20 cellular contexts compared by ENCODE assay signal in genomic region chr1:116916533-116917460, GRCh38. TPM values are rescaled to one million over a fixed set of nuclear protein-coding genes. Genes with fewer than 3 reads are reported as not detected.
A peak's percentile ranks its signal among the peaks of the same experiment; 100 is the strongest.
DNase-seq lines count a peak whose midpoint lies in the region; ATAC-seq and TF ChIP-seq lines count a peak whose summit lies in the region.
"Had no signal": no experiment of that assay in that cellular context is flagged by ENCODE, and none has a peak within 500 bp of the region (broad histone marks: within the 10 kb centered on the region; RNA-seq: fewer than 3 reads in every experiment).

No MANE protein-coding gene starts in this region.

- peaks cover 10% of the 10 kb centered on the region for H3K4me1 ChIP-seq in upper lobe of right lung

- CTCF ChIA-PET in activated CD4-positive, alpha-beta memory T cell treated with anti-CD3 and anti-CD28 coated beads, Interleukin-2, amount 10 ng/mL, durations not matched to agents 7 days and 5 days (lab: Charles Lee), result interaction anchor here (0.6 kb wide), 1 partner anchor 192 kb away, joined by 3 read pairs; no protein-coding TSS in a partner anchor

- POLR2A ChIA-PET in activated CD4-positive, alpha-beta memory T cell treated with anti-CD3 and anti-CD28 coated beads, Interleukin-2, amount 10 ng/mL, durations not matched to agents 7 days and 5 days (lab: Charles Lee), result no interaction called here

- H3K4me3 Mint-ChIP-seq in activated T-cell treated with anti-CD3 and anti-CD28 coated beads, Interleukin-2, amount 50 U/mL, for 72 hours, result no peak overlapping the region
- no peak overlapping the region for H3K4me3 Mint-ChIP-seq in activated CD4-positive, alpha-beta memory T cell treated with anti-CD3 and anti-CD28 coated beads, Interleukin-2, amount 10 ng/mL, durations not matched to agents 7 days and 5 days
- H3K4me3 Mint-ChIP-seq: activated CD4-positive, alpha-beta T cell treated with anti-CD3 and anti-CD28 coated beads, Interleukin-2, amount 10 ng/mL, durations not matched to agents 7 days and 5 days had no signal

- H3K27ac Mint-ChIP-seq in activated T-cell treated with anti-CD3 and anti-CD28 coated beads, Interleukin-2, amount 50 U/mL, for 72 hours, result no peak overlapping the region
- H3K27ac Mint-ChIP-seq in activated CD4-positive, alpha-beta memory T cell treated with anti-CD3 and anti-CD28 coated beads, Interleukin-2, amount 10 ng/mL, durations not matched to agents 7 days and 5 days, result no peak overlapping the region
- H3K27ac Mint-ChIP-seq: activated CD4-positive, alpha-beta T cell treated with anti-CD3 and anti-CD28 coated beads, Interleukin-2, amount 10 ng/mL, durations not matched to agents 7 days and 5 days; progenitor cell of endocrine pancreas had no signal

- H3K4me3 ChIP-seq in fibroblast of pulmonary artery (replicated peaks; ENCODE audit: low read depth, low read length), result no peak overlapping the region
- H3K4me3 ChIP-seq in upper lobe of right lung, result no peak overlapping the region
- H3K4me3 ChIP-seq: testis had no signal

- no peaks in the 10 kb centered on the region for H3K36me3 ChIP-seq in upper lobe of right lung

- no peak for DNase-seq in activated T-cell treated with anti-CD3 and anti-CD28 coated beads, Interleukin-2, amount 50 U/mL, for 72 hours
- DNase-seq in activated T-cell treated with anti-CD3 and anti-CD28 coated beads for 4 hours (no peak), fibroblast of pulmonary artery (ENCODE audit: low read depth) (peak; percentile 33), medulla oblongata (ENCODE audit: extremely low spot score) (peak; percentile 73), upper lobe of right lung (no peak)
- no peak for DNase-seq in activated CD4-positive, alpha-beta memory T cell treated with anti-CD3 and anti-CD28 coated beads, Interleukin-2, amount 10 ng/mL, durations not matched to agents 7 days and 5 days
- DNase-seq: activated CD4-positive, alpha-beta T cell treated with anti-CD3 and anti-CD28 coated beads, Interleukin-2, amount 10 ng/mL, durations not matched to agents 7 days and 5 days; activated T-cell treated with anti-CD3 and anti-CD28 coated beads, Interleukin-2, amount 50 U/mL, for 48 hours; cerebellar nuclear complex; DMS53; NCI-H1417 treated with DMSO at 0.1 percent for 48 hours; NCI-H510A treated with DMSO at 0.1 percent for 48 hours; SK-N-SH; testis had no signal

- no peaks in the 10 kb centered on the region for H3K27me3 Mint-ChIP-seq in activated T-cell treated with anti-CD3 and anti-CD28 coated beads, Interleukin-2, amount 50 U/mL, for 72 hours (ENCODE audit: low read depth)
- no peaks in the 10 kb centered on the region for H3K27me3 Mint-ChIP-seq in activated CD4-positive, alpha-beta memory T cell treated with anti-CD3 and anti-CD28 coated beads, Interleukin-2, amount 10 ng/mL, durations not matched to agents 7 days and 5 days
- H3K27me3 Mint-ChIP-seq: activated CD4-positive, alpha-beta T cell treated with anti-CD3 and anti-CD28 coated beads, Interleukin-2, amount 10 ng/mL, durations not matched to agents 7 days and 5 days; progenitor cell of endocrine pancreas had no signal

- peak; percentile 24 to 38 for ATAC-seq in activated T-cell treated with anti-CD3 and anti-CD28 coated beads, Interleukin-2, amount 50 U/mL, for 72 hours (replicated peaks in 1 of 2)
- peak; percentile 69 for ATAC-seq in upper lobe of right lung
- no peak for ATAC-seq in GM19397 (IDR thresholded peaks at IDR 0.05; ENCODE audit: unreplicated experiment)
- no peak for ATAC-seq in HG02852 (IDR thresholded peaks at IDR 0.05; ENCODE audit: unreplicated experiment)

- TF ChIP-seq CTCF in fibroblast of pulmonary artery (IDR thresholded peaks at IDR 0.05; ENCODE audit: low read length, missing control alignments) (no peak), upper lobe of right lung (IDR thresholded peaks at IDR 0.05) (no peak)

- no peaks in the 10 kb centered on the region for H3K36me3 Mint-ChIP-seq in activated T-cell treated with anti-CD3 and anti-CD28 coated beads, Interleukin-2, amount 50 U/mL, for 72 hours (ENCODE audit: insufficient read depth in 2 of 2)
- H3K36me3 Mint-ChIP-seq in activated CD4-positive, alpha-beta memory T cell treated with anti-CD3 and anti-CD28 coated beads, Interleukin-2, amount 10 ng/mL, durations not matched to agents 7 days and 5 days (ENCODE audit: low read depth), result no peaks in the 10 kb centered on the region

- peaks cover 26% of the 10 kb centered on the region for H3K4me1 Mint-ChIP-seq in activated T-cell treated with anti-CD3 and anti-CD28 coated beads, Interleukin-2, amount 50 U/mL, for 72 hours (ENCODE audit: low read depth)
- peaks cover 11% of the 10 kb centered on the region for H3K4me1 Mint-ChIP-seq in activated CD4-positive, alpha-beta memory T cell treated with anti-CD3 and anti-CD28 coated beads, Interleukin-2, amount 10 ng/mL, durations not matched to agents 7 days and 5 days

- no peak overlapping the region for H3K27ac ChIP-seq in upper lobe of right lung
- H3K27ac ChIP-seq: C4-2B, KMS-11, testis had no signal

- H3K9me3 Mint-ChIP-seq in activated T-cell treated with anti-CD3 and anti-CD28 coated beads, Interleukin-2, amount 50 U/mL, for 72 hours, result no peaks in the 10 kb centered on the region
- H3K9me3 Mint-ChIP-seq in activated CD4-positive, alpha-beta memory T cell treated with anti-CD3 and anti-CD28 coated beads, Interleukin-2, amount 10 ng/mL, durations not matched to agents 7 days and 5 days, result no peaks in the 10 kb centered on the region
- H3K9me3 Mint-ChIP-seq: activated CD4-positive, alpha-beta T cell treated with anti-CD3 and anti-CD28 coated beads, Interleukin-2, amount 10 ng/mL, durations not matched to agents 7 days and 5 days had no signal

- no peaks in the 10 kb centered on the region for H3K9me3 ChIP-seq in upper lobe of right lung
- H3K9me3 ChIP-seq: SK-N-SH, testis had no signal

- intact Hi-C loops in upper lobe of right lung (cut with DNase I), result no loop called here

- no peaks in the 10 kb centered on the region for H3K27me3 ChIP-seq in upper lobe of right lung
- H3K27me3 ChIP-seq: testis had no signal

RNA-seq across cellular contexts. Expression of gene PTGFRN, which starts 7.1 kb away (rescaled TPM):
- 10 to 100 TPM; 14.0 to 14.8 TPM for total RNA-seq in activated T-cell treated with anti-CD3 and anti-CD28 coated beads, Interleukin-2, amount 50 U/mL, for 72 hours
- total RNA-seq in upper lobe of right lung, result 31.2 TPM
- 1 to 10 TPM; 1.8 to 2.8 TPM for total RNA-seq in activated CD4-positive, alpha-beta memory T cell treated with anti-CD3 and anti-CD28 coated beads, Interleukin-2, amount 10 ng/mL, durations not matched to agents 7 days and 5 days
- total RNA-seq: OCI-LY7 had no signal

Comparison
In these comparisons a context has a peak if more than half of its experiments do, and no peak if none do; other contexts are left out.
1. ATAC-seq: peak in activated T-cell treated with anti-CD3 and anti-CD28 coated beads, Interleukin-2, amount 50 U/mL, for 72 hours (2 of 2) and upper lobe of right lung (single experiment); none in GM19397 (single experiment) and HG02852 (single experiment).
2. DNase-seq: peak in fibroblast of pulmonary artery (single experiment) and medulla oblongata (single experiment); none in activated T-cell treated with anti-CD3 and anti-CD28 coated beads, Interleukin-2, amount 50 U/mL, for 72 hours (0 of 2), activated T-cell treated with anti-CD3 and anti-CD28 coated beads for 4 hours (single experiment), upper lobe of right lung (single experiment) and activated CD4-positive, alpha-beta memory T cell treated with anti-CD3 and anti-CD28 coated beads, Interleukin-2, amount 10 ng/mL, durations not matched to agents 7 days and 5 days (single experiment).